In the genomic region with DNA sequence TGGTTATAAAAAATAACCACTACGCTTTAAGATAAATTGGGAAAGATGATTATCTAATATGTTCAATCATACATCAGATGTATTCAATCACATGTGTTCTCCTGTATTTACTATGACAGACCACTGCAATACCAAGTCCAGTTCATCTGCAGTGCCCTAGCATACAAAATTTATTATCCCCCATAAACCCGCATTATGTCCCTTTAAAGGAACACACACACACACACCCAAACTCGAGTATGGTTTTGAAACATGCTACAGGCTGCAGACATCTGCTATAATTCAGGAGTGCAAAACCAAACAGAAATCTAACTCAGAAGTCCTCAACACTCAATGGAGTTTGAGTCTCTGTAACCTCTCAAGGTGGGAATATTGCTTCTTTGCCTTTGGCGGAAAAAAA, we compare ENCODE assay signal across 21 cellular contexts. TPM values are rescaled to one million over a fixed set of nuclear protein-coding genes. Genes with fewer than 3 reads are reported as not detected.
"Had no signal": no experiment of that assay in that cellular context is flagged by ENCODE, and none has a peak within 500 bp of the region (broad histone marks: within the 10 kb centered on the region; RNA-seq: fewer than 3 reads in every experiment).

No MANE protein-coding gene starts in this region.

- ATAC-seq: activated CD8-positive, alpha-beta T cell treated with anti-CD3 and anti-CD28 coated beads for 36 hours; gastrocnemius medialis; lower lobe of right lung had no signal

- DNase-seq: activated CD4-positive, alpha-beta T cell treated with anti-CD3 and anti-CD28 coated beads, Interleukin-2, amount 10 ng/mL, durations not matched to agents 24 days and 14 days; activated CD8-positive, alpha-beta T cell treated with anti-CD3 and anti-CD28 coated beads for 36 hours; activated naive CD4-positive, alpha-beta T cell treated with Interleukin-2 at 50 U/mL for 16 hours; activated T-cell treated with anti-CD3 and anti-CD28 coated beads, Interleukin-2, amount 50 U/mL, for 1 hour; anterior cingulate cortex; caudate nucleus; gastrocnemius medialis; heart left ventricle; lower lobe of right lung; midbrain; occipital lobe; stimulated activated CD4-positive, alpha-beta T cell treated with anti-CD3 and anti-CD28 coated beads, Interleukin-12 subunit alpha, Interleukin-12 subunit beta, amount 100 ng/mL, for 4 hours; stimulated activated CD4-positive, alpha-beta T cell treated with anti-CD3 and anti-CD28 coated beads, Interleukin-1b, Interleukin-23, amount 100 ng/mL, for 48 hours; stimulated activated naive CD4-positive, alpha-beta T cell treated with Interleukin-2 at 50 U/mL for 16 hours; T-helper 1 cell; T-helper 9 cell; transverse colon had no signal

RNA-seq across cellular contexts. Expression of a gene that starts 42.7 kb away (rescaled TPM):
- total RNA-seq: activated CD4-positive, alpha-beta T cell treated with anti-CD3 and anti-CD28 coated beads, Interleukin-2, amount 10 ng/mL, durations not matched to agents 24 days and 14 days; activated CD8-positive, alpha-beta T cell treated with anti-CD3 and anti-CD28 coated beads for 36 hours; activated T-helper 2 cell treated with anti-CD3 and anti-CD28 coated beads, Interferon-gamma antibody, Interleukin-2, Interleukin-4, amounts not matched to agents 10 μg/mL and 5 μg/mL and 100 μg/mL, durations not matched to agents 14 hours and 24 hours and 36 hours; gastrocnemius medialis; kidney epithelial cell; progenitor cell of endocrine pancreas had no signal
- polyA plus RNA-seq: neural cell had no signal
